In genomic region chr19:5103061-5103701, GRCh38 we compare ENCODE assay signal across 13 cellular contexts.
DNase-seq lines count a peak whose midpoint lies in the region; ATAC-seq, FAIRE-seq and TF ChIP-seq lines count a peak whose summit lies in the region.
"Had no signal": no experiment of that assay in that cellular context is flagged by ENCODE, and none has a peak within 500 bp of the region (broad histone marks: within the 10 kb centered on the region; RNA-seq: fewer than 3 reads in every experiment).

No MANE protein-coding gene starts in this region.

- POLR2A ChIA-PET in SK-N-SH (lab: Yijun Ruan, JAX): interaction anchor here (0.7 to 1.4 kb wide), 2 partner anchors 9 to 12 kb away, joined by 3 to 4 read pairs; no protein-coding TSS in a partner anchor

- peak; percentile 83 for DNase-seq in G401 (ENCODE audit: low spot score)
- DNase-seq in SK-N-SH: peak; percentile 94
- peak; percentile 56 for DNase-seq in globus pallidus (ENCODE audit: low spot score)
- peak; percentile 3 for DNase-seq in renal cortical epithelial cell (ENCODE audit: low read depth)
- DNase-seq in small intestine: no peak
- DNase-seq in SIG-M5 treated with dmso at 0.1 percent for 504 hours (lab: John Stamatoyannopoulos, UW; ENCODE audit: unreplicated experiment): no peak
- DNase-seq: activated CD4-positive, CD25-positive, alpha-beta regulatory T cell; amniotic stem cell; HFFc6; NK-92 treated with Interleukin-12 subunit alpha and Interleukin-12 subunit beta, amount 100 ng/mL, for 24 hours had no signal

- no peaks in the 10 kb centered on the region for H3K9me2 ChIP-seq in SK-N-SH

- ATAC-seq in HG02588 (IDR thresholded peaks at IDR 0.05; ENCODE audit: unreplicated experiment): no peak
- no peak for ATAC-seq in HG03439 (IDR thresholded peaks at IDR 0.05; ENCODE audit: unreplicated experiment)

- CTCF ChIA-PET in SK-N-SH (lab: Yijun Ruan, JAX): interaction anchor here (1.1 to 3.3 kb wide), 7 partner anchors 11 to 67 kb away, joined by 3 to 15 read pairs (median 5); no protein-coding TSS in a partner anchor

- WGBS in SK-N-SH (ENCODE audit: low lambda C conversion rate): 27% methylated on average over 18 of the region's 29 CpGs
- WGBS in small intestine, 3 donors: 53 to 67% (median 65%) methylated on average over 29 of the region's 29 CpGs

- 0 out of 2 replicates have a peak, but pooled peaks cover 4% of the 10 kb centered on the region for H4K20me1 ChIP-seq in SK-N-SH (ENCODE audit: insufficient read depth)

- H3F3A ChIP-seq in SK-N-SH (replicated peaks; ENCODE audit: insufficient read depth): no peaks in the 10 kb centered on the region

- no peak for FAIRE-seq in small intestine (lab: Jason Lieb, UNC)
- FAIRE-seq: HTR-8/SVneo had no signal

- TF ChIP-seq EP300 in SK-N-SH (IDR thresholded peaks at IDR 0.05; ENCODE audit: borderline replicate concordance in 1 of 2, low read depth in 1 of 2, low read length in 1 of 2): peak in 1 of 2 experiments; percentile 76; a peak in 2 of 4 replicates

- no peak overlapping the region for H3K9ac ChIP-seq in SK-N-SH

- no peaks in the 10 kb centered on the region for H3K79me2 ChIP-seq in SK-N-SH (ENCODE audit: insufficient read depth)

- no peak overlapping the region for H2AFZ ChIP-seq in SK-N-SH (ENCODE audit: low read depth)

- in situ Hi-C loops in G401 (cut with HindIII; ENCODE audit: low sequenced_read_pairs): no loop called here

- peaks cover 14 to 57% of the 10 kb centered on the region in 2 experiments for H3K4me1 ChIP-seq in SK-N-SH (ENCODE audit: control insufficient read depth in 1 of 2, insufficient read depth in 2 of 2, low read depth in 1 of 2, low read length in 1 of 2)
- H3K4me1 ChIP-seq in small intestine (ENCODE audit: control insufficient read depth in 2 of 2, insufficient read depth in 1 of 2, low read depth in 1 of 2, low read length in 1 of 2): no peaks in the 10 kb centered on the region

- H3K9me3 ChIP-seq in SK-N-SH (no peaks in the 10 kb centered on the region), small intestine (ENCODE audit: control insufficient read depth, low read depth) (peaks cover 5% of the 10 kb centered on the region)

- no peak overlapping the region; the same call in 1 of the 2 replicates for H3K4me2 ChIP-seq in SK-N-SH

- H3K4me3 ChIP-seq in SK-N-SH (ENCODE audit: low read depth in 2 of 2, low read length in 1 of 2) (no peak overlapping the region), small intestine (ENCODE audit: low read depth in 1 of 2, low read length in 2 of 2) (no peak overlapping the region)

- H3K27me3 ChIP-seq in SK-N-SH (ENCODE audit: insufficient read depth): no peaks in the 10 kb centered on the region
- no peaks in the 10 kb centered on the region for H3K27me3 ChIP-seq in small intestine (ENCODE audit: control insufficient read depth in 2 of 2, insufficient read depth in 2 of 2, low read length in 2 of 2)

- peak; percentile 40 for TF ChIP-seq RAD21 in SK-N-SH (IDR thresholded peaks at IDR 0.05; ENCODE audit: low read length)

- TF ChIP-seq CTCF in SK-N-SH (IDR thresholded peaks at IDR 0.05): no peak

- H3K36me3 ChIP-seq in SK-N-SH (replicated peaks in 1 of 2; ENCODE audit: control insufficient read depth in 1 of 2, insufficient read depth in 2 of 2, low read length in 1 of 2) (peaks cover 12 to 24% of the 10 kb centered on the region in 2 experiments), small intestine (ENCODE audit: control insufficient read depth in 2 of 2, insufficient read depth in 2 of 2, low read length in 2 of 2) (peaks cover 0 to 3% of the 10 kb centered on the region in 2 donors)

- H3K27ac ChIP-seq in SK-N-SH (ENCODE audit: low read depth in 2 of 2, low read length in 1 of 2): peak overlapping the region in 1 of 2 experiments; percentile 85; a peak in 2 of 4 replicates
- H3K27ac ChIP-seq in small intestine (ENCODE audit: low read depth in 1 of 2, low read length in 1 of 2): no peak overlapping the region

TF ChIP-seq in SK-N-SH, 30 proteins besides CTCF, POLR2A, EP300 and RAD21 (continues in another document):
- TF ChIP-seq TAF1 (IDR thresholded peaks at IDR 0.05; ENCODE audit: borderline replicate concordance, low read depth, low read length) (no peak), FOXM1 (IDR thresholded peaks at IDR 0.05; ENCODE audit: low read depth) (no peak), RCOR1 (IDR thresholded peaks at IDR 0.05; ENCODE audit: low read length) (peak; percentile 80), RFX5 (IDR thresholded peaks at IDR 0.05; ENCODE audit: low read length) (no peak), SMC3 (IDR thresholded peaks at IDR 0.05; ENCODE audit: low read depth, low read length) (peak; percentile 20; the same call in 1 of the 2 replicates), POLR2AphosphoS5 (IDR thresholded peaks at IDR 0.05; ENCODE audit: low read depth, low read length) (0 out of 2 replicates have a peak, but pooled peaks have one; percentile 17), GABPA (IDR thresholded peaks at IDR 0.05; ENCODE audit: low read depth) (no peak), TEAD4 (IDR thresholded peaks at IDR 0.05; ENCODE audit: borderline replicate concordance, insufficient read depth) (no peak), CHD2 (IDR thresholded peaks at IDR 0.05; ENCODE audit: low read length, partially characterized antibody) (peak; percentile 89), MXI1 (IDR thresholded peaks at IDR 0.05; ENCODE audit: low read depth, low read length) (peak; percentile 68; the same call in 1 of the 2 replicates), FOSL2 (IDR thresholded peaks at IDR 0.05; ENCODE audit: borderline replicate concordance, low read depth) (no peak), GATA2 (CRISPR knock-in tag; IDR thresholded peaks at IDR 0.05) (peak; percentile 95), NFIC (IDR thresholded peaks at IDR 0.05; ENCODE audit: borderline replicate concordance) (peak; percentile 96), YY1 (IDR thresholded peaks at IDR 0.05; ENCODE audit: low read depth) (no peak), PBX3 (IDR thresholded peaks at IDR 0.05) (no peak), TCF12 (IDR thresholded peaks at IDR 0.05) (peak; percentile 29; the same call in 1 of the 2 replicates), RXRA (IDR thresholded peaks at IDR 0.05; ENCODE audit: borderline replicate concordance, low read depth) (no peak), FOXJ3 (CRISPR knock-in tag; IDR thresholded peaks at IDR 0.05) (peak; percentile 79; the same call in 1 of the 2 replicates)
- TF ChIP-seq, protein P1, sequence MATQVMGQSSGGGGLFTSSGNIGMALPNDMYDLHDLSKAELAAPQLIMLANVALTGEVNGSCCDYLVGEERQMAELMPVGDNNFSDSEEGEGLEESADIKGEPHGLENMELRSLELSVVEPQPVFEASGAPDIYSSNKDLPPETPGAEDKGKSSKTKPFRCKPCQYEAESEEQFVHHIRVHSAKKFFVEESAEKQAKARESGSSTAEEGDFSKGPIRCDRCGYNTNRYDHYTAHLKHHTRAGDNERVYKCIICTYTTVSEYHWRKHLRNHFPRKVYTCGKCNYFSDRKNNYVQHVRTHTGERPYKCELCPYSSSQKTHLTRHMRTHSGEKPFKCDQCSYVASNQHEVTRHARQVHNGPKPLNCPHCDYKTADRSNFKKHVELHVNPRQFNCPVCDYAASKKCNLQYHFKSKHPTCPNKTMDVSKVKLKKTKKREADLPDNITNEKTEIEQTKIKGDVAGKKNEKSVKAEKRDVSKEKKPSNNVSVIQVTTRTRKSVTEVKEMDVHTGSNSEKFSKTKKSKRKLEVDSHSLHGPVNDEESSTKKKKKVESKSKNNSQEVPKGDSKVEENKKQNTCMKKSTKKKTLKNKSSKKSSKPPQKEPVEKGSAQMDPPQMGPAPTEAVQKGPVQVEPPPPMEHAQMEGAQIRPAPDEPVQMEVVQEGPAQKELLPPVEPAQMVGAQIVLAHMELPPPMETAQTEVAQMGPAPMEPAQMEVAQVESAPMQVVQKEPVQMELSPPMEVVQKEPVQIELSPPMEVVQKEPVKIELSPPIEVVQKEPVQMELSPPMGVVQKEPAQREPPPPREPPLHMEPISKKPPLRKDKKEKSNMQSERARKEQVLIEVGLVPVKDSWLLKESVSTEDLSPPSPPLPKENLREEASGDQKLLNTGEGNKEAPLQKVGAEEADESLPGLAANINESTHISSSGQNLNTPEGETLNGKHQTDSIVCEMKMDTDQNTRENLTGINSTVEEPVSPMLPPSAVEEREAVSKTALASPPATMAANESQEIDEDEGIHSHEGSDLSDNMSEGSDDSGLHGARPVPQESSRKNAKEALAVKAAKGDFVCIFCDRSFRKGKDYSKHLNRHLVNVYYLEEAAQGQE (IDR thresholded peaks at IDR 0.05; ENCODE audit: low read depth, low read length): no peak
- TF ChIP-seq, protein P2, sequence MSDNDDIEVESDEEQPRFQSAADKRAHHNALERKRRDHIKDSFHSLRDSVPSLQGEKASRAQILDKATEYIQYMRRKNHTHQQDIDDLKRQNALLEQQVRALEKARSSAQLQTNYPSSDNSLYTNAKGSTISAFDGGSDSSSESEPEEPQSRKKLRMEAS (IDR thresholded peaks at IDR 0.05; ENCODE audit: low read depth): peak; percentile 84
- TF ChIP-seq, protein P3, sequence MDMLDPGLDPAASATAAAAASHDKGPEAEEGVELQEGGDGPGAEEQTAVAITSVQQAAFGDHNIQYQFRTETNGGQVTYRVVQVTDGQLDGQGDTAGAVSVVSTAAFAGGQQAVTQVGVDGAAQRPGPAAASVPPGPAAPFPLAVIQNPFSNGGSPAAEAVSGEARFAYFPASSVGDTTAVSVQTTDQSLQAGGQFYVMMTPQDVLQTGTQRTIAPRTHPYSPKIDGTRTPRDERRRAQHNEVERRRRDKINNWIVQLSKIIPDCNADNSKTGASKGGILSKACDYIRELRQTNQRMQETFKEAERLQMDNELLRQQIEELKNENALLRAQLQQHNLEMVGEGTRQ (IDR thresholded peaks at IDR 0.05; ENCODE audit: borderline replicate concordance, low read depth, low read length): no peak

Comparison
In these comparisons a context has a peak if more than half of its experiments do, and no peak if none do; other contexts are left out.
1. DNase-seq: peak in G401 (single experiment), SK-N-SH (single experiment), globus pallidus (single experiment) and renal cortical epithelial cell (single experiment); none in small intestine (single experiment) and SIG-M5 treated with dmso at 0.1 percent for 504 hours (single experiment).